ENCODE assay signal across 8 cellular contexts in genomic region chr18:70348481-70348880, GRCh38. TPM values are rescaled to one million over a fixed set of nuclear protein-coding genes. Genes with fewer than 3 reads are reported as not detected.
DNase-seq lines count a peak whose midpoint lies in the region; ATAC-seq and TF ChIP-seq lines count a peak whose summit lies in the region.
"Not testable (repeated sequence)": the region's sequence is repeated elsewhere in the genome, so short reads cannot be mapped to it uniquely, and the experiment has no call there.

No MANE protein-coding gene starts in this region.

- intact Hi-C loops in IMR-90 (cut with micrococcal nuclease); activated T-helper 2 cell treated with anti-CD3 and anti-CD28 coated beads, Interferon-gamma antibody, Interleukin-2, Interleukin-4, amounts not matched to agents 10 μg/mL and 5 μg/mL and 100 μg/mL, durations not matched to agents 14 hours and 24 hours and 36 hours (cut with micrococcal nuclease); upper lobe of right lung (cut with DNase I): not testable (repeated sequence)

- peak overlapping the region in 1 of 2 experiments; percentile 42; a peak in 2 of 4 replicates for H4K8ac ChIP-seq in IMR-90 (ENCODE audit: low read depth in 2 of 2, low read length in 2 of 2)
- not testable (repeated sequence) for H4K8ac ChIP-seq in mesendoderm (ENCODE audit: low read depth, low read length)

- H3K18ac ChIP-seq in IMR-90 (ENCODE audit: low read depth, low read length); mesendoderm (ENCODE audit: low read length): not testable (repeated sequence)

- H3K4me3 Mint-ChIP-seq in activated T-helper 2 cell treated with anti-CD3 and anti-CD28 coated beads, Interferon-gamma antibody, Interleukin-2, Interleukin-4, amounts not matched to agents 10 μg/mL and 5 μg/mL and 100 μg/mL, durations not matched to agents 14 hours and 24 hours and 36 hours (ENCODE audit: low read depth): not testable (repeated sequence)

- CTCF ChIA-PET in IMR-90 (lab: Yijun Ruan, JAX): not testable (repeated sequence)

- POLR2A ChIA-PET in IMR-90 (lab: Charles Lee; ENCODE audit: unreplicated experiment): not testable (repeated sequence)

- in situ Hi-C loops in IMR-90 (cut with MboI; ENCODE audit: low sequenced_read_pairs): not testable (repeated sequence)

- not testable (repeated sequence) for H3K4me2 ChIP-seq in DND-41 (ENCODE audit: insufficient read depth, low read length); IMR-90 (ENCODE audit: low read depth, low read length); hepatocyte; mesendoderm (ENCODE audit: low read length)

- not testable (repeated sequence) for H3K27me3 ChIP-seq in DND-41 (ENCODE audit: insufficient read depth, low read length, poor library complexity); IMR-90 (ENCODE audit: control insufficient read depth, insufficient read depth, low read length); Peyer's patch; hepatocyte; mesendoderm (ENCODE audit: insufficient read depth, low read length, poor library complexity); upper lobe of right lung

- not testable (repeated sequence) for H3K36me3 Mint-ChIP-seq in activated T-helper 2 cell treated with anti-CD3 and anti-CD28 coated beads, Interferon-gamma antibody, Interleukin-2, Interleukin-4, amounts not matched to agents 10 μg/mL and 5 μg/mL and 100 μg/mL, durations not matched to agents 14 hours and 24 hours and 36 hours (ENCODE audit: low read depth)

- not testable (repeated sequence) for BruUV-seq in IMR-90 (replicated peaks; lab: Mats Ljungman, UMichigan)

- H2BK5ac ChIP-seq in IMR-90 (ENCODE audit: low read depth, low read length, poor library complexity, severe bottlenecking); mesendoderm (ENCODE audit: low read length): not testable (repeated sequence)

- H3K27ac ChIP-seq in DND-41 (ENCODE audit: low read length); IMR-90 (ENCODE audit: insufficient read depth, low read length); Peyer's patch; hepatocyte; mesendoderm (ENCODE audit: low read depth, low read length); upper lobe of right lung: not testable (repeated sequence)

- not testable (repeated sequence) for H4K20me1 ChIP-seq in DND-41 (ENCODE audit: insufficient read depth, low read length); IMR-90 (ENCODE audit: insufficient read depth, low read length); hepatocyte (ENCODE audit: insufficient read depth, poor library complexity, severe bottlenecking)

- not testable (repeated sequence) for TF ChIP-seq POLR2A in IMR-90 (IDR thresholded peaks at IDR 0.05; ENCODE audit: low read depth, low read length); Peyer's patch (IDR thresholded peaks at IDR 0.05)

- not testable (repeated sequence) for ATAC-seq in DND-41 (ENCODE audit: insufficient read depth, low read depth); IMR-90 (ENCODE audit: low read depth); upper lobe of right lung

- not testable (repeated sequence) for H3K79me1 ChIP-seq in IMR-90 (ENCODE audit: low read depth in 1 of 2, low read length in 2 of 2); mesendoderm (ENCODE audit: low read length)

- not testable (repeated sequence) for H2AK9ac ChIP-seq in IMR-90 (replicated peaks; ENCODE audit: low read depth, low read length, poor library complexity)

- H3K79me2 ChIP-seq in DND-41 (ENCODE audit: insufficient read depth, low read length); hepatocyte; mesendoderm (ENCODE audit: control insufficient read depth, insufficient read depth, low read length): not testable (repeated sequence)

- H3K4me3 ChIP-seq in DND-41 (ENCODE audit: low read depth in 1 of 2, low read length in 2 of 2); IMR-90 (ENCODE audit: insufficient read depth, low read depth, low read length); Peyer's patch; hepatocyte; mesendoderm (ENCODE audit: low read length); upper lobe of right lung: not testable (repeated sequence)

- H3K9me1 ChIP-seq in IMR-90 (ENCODE audit: insufficient read depth, low read length): not testable (repeated sequence)

- not testable (repeated sequence) for H4K91ac ChIP-seq in IMR-90 (ENCODE audit: insufficient read depth, low read depth, low read length)

- not testable (repeated sequence) for TF ChIP-seq RAD21 in IMR-90 (IDR thresholded peaks at IDR 0.05; ENCODE audit: low read length)

- not testable (repeated sequence) for H3K4me1 Mint-ChIP-seq in activated T-helper 2 cell treated with anti-CD3 and anti-CD28 coated beads, Interferon-gamma antibody, Interleukin-2, Interleukin-4, amounts not matched to agents 10 μg/mL and 5 μg/mL and 100 μg/mL, durations not matched to agents 14 hours and 24 hours and 36 hours (ENCODE audit: low read depth)

- WGBS in IMR-90 (ENCODE audit: extremely low coverage in 2 of 2, insufficient read length in 1 of 2), 2 experiments: 100% methylated on average over 1 of the region's 3 CpGs; no CpG with 5 or more reads in 1 of the 2 experiments
- WGBS in hepatocyte (ENCODE audit: low lambda C conversion rate, missing lambda C conversion rate): 88% methylated on average over 3 of the region's 3 CpGs
- WGBS in mesendoderm (ENCODE audit: extremely low coverage, insufficient coverage, low lambda C conversion rate): no CpG with 5 or more reads among the region's 3 CpGs

- not testable (repeated sequence) for H4K5ac ChIP-seq in IMR-90 (ENCODE audit: low read depth, low read length); mesendoderm (ENCODE audit: low read length)

- H3K27me3 Mint-ChIP-seq in activated T-helper 2 cell treated with anti-CD3 and anti-CD28 coated beads, Interferon-gamma antibody, Interleukin-2, Interleukin-4, amounts not matched to agents 10 μg/mL and 5 μg/mL and 100 μg/mL, durations not matched to agents 14 hours and 24 hours and 36 hours (ENCODE audit: low read depth): not testable (repeated sequence)

- DNase-seq in DND-41 (peak; percentile 5), NCI-H69 (lab: John Stamatoyannopoulos, UW) (peak; percentile 80), Peyer's patch (peak in 2 of 3 donors; percentile 56 to 58), hepatocyte (ENCODE audit: low spot score) (peak; percentile 23), mesendoderm (peak; percentile 52), upper lobe of right lung (peak; percentile 64)
- not testable (repeated sequence) for DNase-seq in IMR-90
- DNase-seq in activated T-helper 2 cell treated with anti-CD3 and anti-CD28 coated beads, Interferon-gamma antibody, Interleukin-2, Interleukin-4, amounts not matched to agents 10 μg/mL and 5 μg/mL and 100 μg/mL, durations not matched to agents 14 hours and 24 hours and 36 hours (ENCODE audit: low spot score): peak; percentile 10

- H3K14ac ChIP-seq in IMR-90 (replicated peaks; ENCODE audit: low read depth, low read length): peak overlapping the region; percentile 32; the same call in 1 of the 2 replicates

- H3K9me3 Mint-ChIP-seq in activated T-helper 2 cell treated with anti-CD3 and anti-CD28 coated beads, Interferon-gamma antibody, Interleukin-2, Interleukin-4, amounts not matched to agents 10 μg/mL and 5 μg/mL and 100 μg/mL, durations not matched to agents 14 hours and 24 hours and 36 hours: not testable (repeated sequence)

- not testable (repeated sequence) for H3K56ac ChIP-seq in IMR-90 (ENCODE audit: extremely low read depth, insufficient read depth, low read length); mesendoderm (ENCODE audit: low read length)

- H2BK20ac ChIP-seq in IMR-90 (ENCODE audit: low read depth, low read length): not testable (repeated sequence)

- H3K9ac ChIP-seq in DND-41 (ENCODE audit: low read depth, low read length); IMR-90 (ENCODE audit: low read depth, low read length); mesendoderm (ENCODE audit: low read length): not testable (repeated sequence)

- not testable (repeated sequence) for H3K27ac Mint-ChIP-seq in activated T-helper 2 cell treated with anti-CD3 and anti-CD28 coated beads, Interferon-gamma antibody, Interleukin-2, Interleukin-4, amounts not matched to agents 10 μg/mL and 5 μg/mL and 100 μg/mL, durations not matched to agents 14 hours and 24 hours and 36 hours

- 0 out of 2 replicates have a peak overlapping the region, but pooled peaks have one; percentile 15 for H2BK120ac ChIP-seq in IMR-90 (ENCODE audit: low read depth, low read length)
- not testable (repeated sequence) for H2BK120ac ChIP-seq in mesendoderm (ENCODE audit: low read depth, low read length)

- H3K4me1 ChIP-seq in DND-41 (ENCODE audit: insufficient read depth, low read length); IMR-90 (ENCODE audit: control insufficient read depth, insufficient read depth, low read length); Peyer's patch; hepatocyte (ENCODE audit: insufficient read depth); mesendoderm (ENCODE audit: control insufficient read depth, low read depth, low read length); upper lobe of right lung: not testable (repeated sequence)

- not testable (repeated sequence) for H2AFZ ChIP-seq in DND-41 (ENCODE audit: low read depth, low read length); IMR-90 (replicated peaks; ENCODE audit: low read length, poor library complexity); hepatocyte

- H3K23ac ChIP-seq in IMR-90 (ENCODE audit: low read depth, low read length); mesendoderm (ENCODE audit: low read length): not testable (repeated sequence)

- peak overlapping the region; percentile 56; the same call in 1 of the 2 replicates for H3K4ac ChIP-seq in IMR-90 (ENCODE audit: low read depth, low read length)
- H3K4ac ChIP-seq in mesendoderm (ENCODE audit: low read depth, low read length): not testable (repeated sequence)

- not testable (repeated sequence) for TF ChIP-seq CTCF in DND-41 (IDR thresholded peaks at IDR 0.05; ENCODE audit: borderline replicate concordance, extremely low read depth, low read length, poor library complexity, severe bottlenecking); IMR-90 (conservative IDR thresholded peaks at IDR 0.05; ENCODE audit: low read depth, low read length); Peyer's patch (IDR thresholded peaks at IDR 0.05); hepatocyte (IDR thresholded peaks at IDR 0.05; ENCODE audit: poor library complexity); upper lobe of right lung (IDR thresholded peaks at IDR 0.05)

- not testable (repeated sequence) for H3K36me3 ChIP-seq in DND-41 (ENCODE audit: insufficient read depth, low read length); IMR-90 (ENCODE audit: control insufficient read depth, insufficient read depth, low read length); hepatocyte (replicated peaks; ENCODE audit: insufficient read depth, low read depth); mesendoderm (ENCODE audit: control insufficient read depth, insufficient read depth, low read length); upper lobe of right lung
- peaks cover 0 to 38% (median 0%) of the 10 kb centered on the region in 3 donors for H3K36me3 ChIP-seq in Peyer's patch

- H2BK15ac ChIP-seq in IMR-90 (ENCODE audit: low read depth, low read length); mesendoderm (replicated peaks; ENCODE audit: low read depth): not testable (repeated sequence)

- not testable (repeated sequence) for H2AK5ac ChIP-seq in IMR-90 (ENCODE audit: low read depth, low read length); mesendoderm (ENCODE audit: low read length)

- not testable (repeated sequence) for H3K9me3 ChIP-seq in DND-41 (ENCODE audit: insufficient read depth, low read length, severe bottlenecking); IMR-90 (ENCODE audit: control insufficient read depth, insufficient read depth, low read length); Peyer's patch; hepatocyte (ENCODE audit: low read depth); upper lobe of right lung

- dilution Hi-C loops in IMR-90 (cut with HindIII; ENCODE audit: low sequenced_read_pairs, unreplicated experiment): not testable (repeated sequence)

- not testable (repeated sequence) for H3K9me2 ChIP-seq in hepatocyte (replicated peaks; ENCODE audit: insufficient read depth)

RNA-seq across cellular contexts. Expression of gene SOCS6, which starts 59.6 kb away (rescaled TPM):
- total RNA-seq in IMR-90 (2012; rRNA removed) (53.9 and 57.4 TPM in 2 replicates), Peyer's patch (10 to 100 TPM; 38.8 to 60.1 (median 41.1) TPM), hepatocyte (28.0 and 35.3 TPM in 2 replicates), upper lobe of right lung (20.9 TPM)
- polyA plus RNA-seq in IMR-90 (2012; rRNA removed) (21.3 and 21.8 TPM in 2 replicates), hepatocyte (14.4 and 16.6 TPM in 2 replicates)
- 8.5 and 13.0 TPM in 2 replicates for polyA plus RNA-seq in IMR-90 (2012; cell fraction: cytosol; rRNA removed)
- polyA plus RNA-seq in IMR-90 (2012; cell fraction: nucleus; rRNA removed; ENCODE audit: low replicate concordance): 11.5 and 16.7 TPM in 2 replicates
- 3.8 and 4.5 TPM in 2 replicates for total RNA-seq in activated T-helper 2 cell treated with anti-CD3 and anti-CD28 coated beads, Interferon-gamma antibody, Interleukin-2, Interleukin-4, amounts not matched to agents 10 μg/mL and 5 μg/mL and 100 μg/mL, durations not matched to agents 14 hours and 24 hours and 36 hours
- polyA plus RNA-seq in mesendoderm (2013, experiment 1 of 2): 20.5 TPM
- 21.0 TPM for polyA plus RNA-seq in mesendoderm (2013, experiment 2 of 2)
